11 cellular contexts compared by ENCODE assay signal in genomic region chr10:79049931-79050895, GRCh38. TPM values are rescaled to one million over a fixed set of nuclear protein-coding genes. Genes with fewer than 3 reads are reported as not detected.
DNase-seq lines count a peak whose midpoint lies in the region; ATAC-seq and TF ChIP-seq lines count a peak whose summit lies in the region.
"Had no signal": no experiment of that assay in that cellular context is flagged by ENCODE, and none has a peak within 500 bp of the region (broad histone marks: within the 10 kb centered on the region; RNA-seq: fewer than 3 reads in every experiment).

No MANE protein-coding gene starts in this region.

- peaks cover 30% of the 10 kb centered on the region for H3K27me3 Mint-ChIP-seq in H9 (ENCODE audit: low read depth)
- no peaks in the 10 kb centered on the region for H3K27me3 Mint-ChIP-seq in activated naive CD8-positive, alpha-beta T cell treated with anti-CD3 and anti-CD28 coated beads, Interleukin-2, amount 50 U/mL, for 24 hours
- no peaks in the 10 kb centered on the region for H3K27me3 Mint-ChIP-seq in naive thymus-derived CD4-positive, alpha-beta T cell

- no peak overlapping the region for H3K14ac ChIP-seq in H9 (ENCODE audit: insufficient read depth, low read length)

- H3T11ph ChIP-seq in H9 (ENCODE audit: low read length) = no peak overlapping the region

- no CpG with 5 or more reads among the region's 15 CpGs for WGBS in H9 (ENCODE audit: extremely low coverage, insufficient read length, low lambda C conversion rate)
- 93 to 98% methylated on average over 14 to 15 of the region's 15 CpGs for WGBS in tibial nerve, 2 donors

- POLR2A ChIA-PET in naive thymus-derived CD4-positive, alpha-beta T cell (lab: Charles Lee) = interaction anchor here (1.4 to 1.7 kb wide), 3 partner anchors 11 to 82 kb away, joined by 3 to 5 read pairs (median 4); no protein-coding TSS in a partner anchor

- H2BK120ac ChIP-seq in H9 (ENCODE audit: low read depth, low read length, poor library complexity, severe bottlenecking) = no peak overlapping the region

- 0 out of 2 replicates have a peak, but pooled peaks have one; percentile 5 for TF ChIP-seq CTCF in BE2C (IDR thresholded peaks at IDR 0.05; ENCODE audit: low read depth, low read length)
- TF ChIP-seq CTCF in H9 (conservative IDR thresholded peaks at IDR 0.05) = peak; percentile 21; the same call in 1 of the 3 replicates
- TF ChIP-seq CTCF in tibial nerve (IDR thresholded peaks at IDR 0.05) = no peak

- no peak for TF ChIP-seq POLR2A in tibial nerve (IDR thresholded peaks at IDR 0.05)

- H3K79me2 ChIP-seq in H9 (ENCODE audit: insufficient read depth, low read length) = no peaks in the 10 kb centered on the region

- no peak overlapping the region for H3K18ac ChIP-seq in H9 (ENCODE audit: insufficient read length, low read depth, low read length)

- no peak overlapping the region for H2BK20ac ChIP-seq in H9 (ENCODE audit: low read depth, low read length, poor library complexity, severe bottlenecking)

- H3K4ac ChIP-seq in H9 (ENCODE audit: low read depth, low read length) = no peak overlapping the region

- H2BK15ac ChIP-seq in H9 (ENCODE audit: low read depth, low read length) = no peak overlapping the region

- peaks cover 2% of the 10 kb centered on the region for H4K20me1 ChIP-seq in H9 (ENCODE audit: control insufficient read depth, insufficient read depth, insufficient read length)

- peaks cover 32% of the 10 kb centered on the region for H3K4me1 ChIP-seq in BE2C
- peaks cover 2% of the 10 kb centered on the region; the same call in 1 of the 2 replicates for H3K4me1 ChIP-seq in H9 (ENCODE audit: insufficient read depth, low read length)
- peaks cover 18 to 41% of the 10 kb centered on the region in 2 donors for H3K4me1 ChIP-seq in naive thymus-derived CD4-positive, alpha-beta T cell (ENCODE audit: control insufficient read depth in 2 of 2, insufficient read depth in 2 of 2, low read length in 2 of 2)
- peaks cover 0 to 35% (median 18%) of the 10 kb centered on the region in 4 donors for H3K4me1 ChIP-seq in tibial nerve

- DNase-seq in BE2C (no peak), H9 (no peak), amniotic stem cell (lab: John Stamatoyannopoulos, UW) (no peak), tibial nerve (ENCODE audit: low spot score in 2 of 2) (no peak)
- DNase-seq in activated naive CD8-positive, alpha-beta T cell treated with anti-CD3 and anti-CD28 coated beads, Interleukin-2, amount 50 U/mL, for 24 hours = peak; percentile 48
- no peak for DNase-seq in naive thymus-derived CD4-positive, alpha-beta T cell
- DNase-seq: dermis blood vessel endothelial cell, hypothalamus, testis had no signal

- H3K56ac ChIP-seq in H9 (ENCODE audit: insufficient read length, low read depth, low read length) = no peak overlapping the region

- H2AFZ ChIP-seq in H9 (ENCODE audit: low read length) = no peak overlapping the region

- no peak overlapping the region for H4K8ac ChIP-seq in H9 (replicated peaks; ENCODE audit: insufficient read length, low read depth, low read length)

- no peak overlapping the region for H2BK12ac ChIP-seq in H9 (ENCODE audit: insufficient read length, low read depth, low read length)

- H3K27ac Mint-ChIP-seq in H9 = peak overlapping the region in 1 of 3 experiments; percentile 28; a peak in 2 of 7 replicates
- peak overlapping the region; percentile 78 for H3K27ac Mint-ChIP-seq in activated naive CD8-positive, alpha-beta T cell treated with anti-CD3 and anti-CD28 coated beads, Interleukin-2, amount 50 U/mL, for 24 hours
- H3K27ac Mint-ChIP-seq in naive thymus-derived CD4-positive, alpha-beta T cell = peak overlapping the region; percentile 82 to 100 (median 88)

- no peak overlapping the region for H2AK5ac ChIP-seq in H9 (ENCODE audit: insufficient read length, low read length)

- no peak for TF ChIP-seq EP300 in tibial nerve (IDR thresholded peaks at IDR 0.05)

- H3K4me3 ChIP-seq in BE2C (ENCODE audit: low read depth, low read length) (no peak overlapping the region), tibial nerve (no peak overlapping the region)
- H3K4me3 ChIP-seq in naive thymus-derived CD4-positive, alpha-beta T cell (ENCODE audit: low read length) = no peak overlapping the region
- H3K4me3 ChIP-seq: testis had no signal

- H3K4me2 ChIP-seq in H9 (ENCODE audit: insufficient read depth, insufficient read length, low read length) = no peak overlapping the region

- no peaks in the 10 kb centered on the region for H3K23me2 ChIP-seq in H9 (ENCODE audit: insufficient read length, low read depth, low read length, poor library complexity, severe bottlenecking)

- no peaks in the 10 kb centered on the region for H3K36me3 Mint-ChIP-seq in H9 (ENCODE audit: insufficient read depth in 1 of 3, low read depth in 3 of 3)
- H3K36me3 Mint-ChIP-seq in activated naive CD8-positive, alpha-beta T cell treated with anti-CD3 and anti-CD28 coated beads, Interleukin-2, amount 50 U/mL, for 24 hours (ENCODE audit: low read depth) = no peaks in the 10 kb centered on the region
- no peaks in the 10 kb centered on the region for H3K36me3 Mint-ChIP-seq in naive thymus-derived CD4-positive, alpha-beta T cell

- H3K9me3 Mint-ChIP-seq in H9 = no peaks in the 10 kb centered on the region
- no peaks in the 10 kb centered on the region for H3K9me3 Mint-ChIP-seq in activated naive CD8-positive, alpha-beta T cell treated with anti-CD3 and anti-CD28 coated beads, Interleukin-2, amount 50 U/mL, for 24 hours
- no peaks in the 10 kb centered on the region for H3K9me3 Mint-ChIP-seq in naive thymus-derived CD4-positive, alpha-beta T cell

- H3K79me1 ChIP-seq in H9 (ENCODE audit: insufficient read depth, low read depth, low read length, poor library complexity, severe bottlenecking) = no peaks in the 10 kb centered on the region

- H3K9me3 ChIP-seq in BE2C = no peaks in the 10 kb centered on the region
- no peaks in the 10 kb centered on the region for H3K9me3 ChIP-seq in H9 (ENCODE audit: control insufficient read depth, low read depth, low read length)
- no peaks in the 10 kb centered on the region for H3K9me3 ChIP-seq in naive thymus-derived CD4-positive, alpha-beta T cell (ENCODE audit: control insufficient read depth in 2 of 3, low read length in 3 of 3)
- no peaks in the 10 kb centered on the region for H3K9me3 ChIP-seq in tibial nerve
- H3K9me3 ChIP-seq: testis had no signal

- CTCF ChIA-PET in naive thymus-derived CD4-positive, alpha-beta T cell (lab: Charles Lee) = interaction anchor here (2.1 kb wide), 1 partner anchor 75 kb away, joined by 7 read pairs; no protein-coding TSS in a partner anchor

- no peak overlapping the region for H4K91ac ChIP-seq in H9 (ENCODE audit: insufficient read length, low read depth, low read length)

- peaks cover 37 to 42% of the 10 kb centered on the region in 2 experiments for H3K4me1 Mint-ChIP-seq in H9
- H3K4me1 Mint-ChIP-seq in activated naive CD8-positive, alpha-beta T cell treated with anti-CD3 and anti-CD28 coated beads, Interleukin-2, amount 50 U/mL, for 24 hours = peaks cover 39% of the 10 kb centered on the region
- H3K4me1 Mint-ChIP-seq in naive thymus-derived CD4-positive, alpha-beta T cell = peaks cover 35 to 78% (median 63%) of the 10 kb centered on the region in 7 donors

- ATAC-seq in activated naive CD8-positive, alpha-beta T cell treated with anti-CD3 and anti-CD28 coated beads, Interleukin-2, amount 50 U/mL, for 24 hours = peak; percentile 79
- no peak for ATAC-seq in naive thymus-derived CD4-positive, alpha-beta T cell
- ATAC-seq in GM19023 (IDR thresholded peaks at IDR 0.05; ENCODE audit: unreplicated experiment) (no peak), GM18498 (IDR thresholded peaks at IDR 0.05; ENCODE audit: unreplicated experiment) (no peak)

- no peak overlapping the region for H3K27ac ChIP-seq in H9 (ENCODE audit: insufficient read length, low read depth, low read length)
- H3K27ac ChIP-seq in naive thymus-derived CD4-positive, alpha-beta T cell (ENCODE audit: low read depth, low read length) = peak overlapping the region; percentile 29
- no peak overlapping the region for H3K27ac ChIP-seq in tibial nerve
- H3K27ac ChIP-seq: testis had no signal

- H3K4me3 Mint-ChIP-seq in H9 = no peak overlapping the region
- peak overlapping the region; percentile 24 for H3K4me3 Mint-ChIP-seq in activated naive CD8-positive, alpha-beta T cell treated with anti-CD3 and anti-CD28 coated beads, Interleukin-2, amount 50 U/mL, for 24 hours
- peak overlapping the region in 8 of 10 donors; percentile 20 to 70 (median 55) for H3K4me3 Mint-ChIP-seq in naive thymus-derived CD4-positive, alpha-beta T cell

- H3K9ac ChIP-seq in H9 (ENCODE audit: extremely low read depth, insufficient read length, low read length) = no peak overlapping the region

- H3K27me3 ChIP-seq in BE2C (no peaks in the 10 kb centered on the region), H9 (ENCODE audit: insufficient read depth, low read length) (no peaks in the 10 kb centered on the region), tibial nerve (no peaks in the 10 kb centered on the region)
- H3K27me3 ChIP-seq in naive thymus-derived CD4-positive, alpha-beta T cell (ENCODE audit: control insufficient read depth in 2 of 2, insufficient read depth in 2 of 2, low read length in 2 of 2) = no peaks in the 10 kb centered on the region
- H3K27me3 ChIP-seq: testis had no signal

- H4K5ac ChIP-seq in H9 (ENCODE audit: insufficient read length, low read depth, low read length) = no peak overlapping the region

- intact Hi-C loops in naive thymus-derived CD4-positive, alpha-beta T cell (cut with micrococcal nuclease) = loop anchor here in 1 of 2 donors (2.0 kb wide), 1 partner anchor 747 kb away; no protein-coding TSS in a partner anchor

- no peak overlapping the region for H2BK5ac ChIP-seq in H9 (ENCODE audit: insufficient read length, low read length)

- no peaks in the 10 kb centered on the region for H3K36me3 ChIP-seq in BE2C
- no peaks in the 10 kb centered on the region for H3K36me3 ChIP-seq in naive thymus-derived CD4-positive, alpha-beta T cell (ENCODE audit: control insufficient read depth in 2 of 3, insufficient read depth in 3 of 3, low read length in 3 of 3)
- no peaks in the 10 kb centered on the region for H3K36me3 ChIP-seq in tibial nerve

- no peak overlapping the region for H3K23ac ChIP-seq in H9 (ENCODE audit: insufficient read length, low read depth, low read length)

RNA-seq across cellular contexts. Expression of gene ZMIZ1, which starts 18.6 kb away (rescaled TPM):
- 175 TPM for polyA plus RNA-seq in BE2C (2012; ENCODE audit: insufficient read depth, insufficient read length, low read depth)
- total RNA-seq in H9 (2021) (31.8 and 36.9 TPM in 2 replicates), tibial nerve (10 to 100 TPM; 65.5 to 88.2 (median 69.3) TPM)
- 10 to 100 TPM; 13.5 to 57.2 (median 24.5) TPM for total RNA-seq in naive thymus-derived CD4-positive, alpha-beta T cell
- 1 to 10 TPM; 1.8 to 4.2 TPM for polyA plus RNA-seq in naive thymus-derived CD4-positive, alpha-beta T cell

Comparison
In these comparisons a context has a peak if more than half of its experiments do, and no peak if none do; other contexts are left out.
1. CTCF ChIP-seq: peak in BE2C (single experiment) and H9 (single experiment); none in tibial nerve (0 of 5).
2. H3K4me3 Mint-ChIP-seq: peak in activated naive CD8-positive, alpha-beta T cell treated with anti-CD3 and anti-CD28 coated beads, Interleukin-2, amount 50 U/mL, for 24 hours (single experiment) and naive thymus-derived CD4-positive, alpha-beta T cell (8 of 10); none in H9 (0 of 2).